1 cellular context compared by ENCODE assay signal in the genomic region with DNA sequence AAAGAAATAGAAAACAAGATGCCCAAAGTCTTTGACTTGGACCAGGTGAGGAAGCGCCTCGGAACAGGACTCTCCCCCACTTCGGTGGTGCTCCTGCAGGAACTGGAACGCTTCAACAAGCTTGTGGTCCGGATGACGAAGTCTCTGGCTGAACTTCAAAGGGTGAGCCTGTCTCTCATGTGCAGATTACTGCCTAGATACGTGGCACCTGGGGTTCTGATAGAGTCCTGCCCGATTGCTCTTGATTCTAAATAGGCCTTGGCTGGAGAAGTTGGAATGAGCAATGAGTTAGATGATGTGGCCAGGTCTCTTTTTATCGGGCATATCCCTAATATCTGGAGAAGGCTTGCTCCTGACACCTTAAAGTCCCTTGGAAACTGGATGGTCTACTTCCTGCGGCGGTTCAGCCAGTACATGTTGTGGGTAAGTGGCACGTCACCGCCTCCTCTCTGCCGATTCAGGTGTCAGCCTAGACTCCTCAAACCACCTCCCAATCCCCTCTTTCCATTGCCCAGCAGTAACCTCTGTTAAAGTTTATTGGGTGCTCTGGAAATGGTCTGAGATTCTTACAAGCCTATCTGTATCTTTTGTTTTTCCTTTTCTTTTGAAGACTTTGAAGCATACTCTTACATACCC.
TF ChIP-seq lines count a peak whose summit lies in the region.

No MANE protein-coding gene starts in this region.

TF ChIP-seq in K562, 482 proteins besides CTCF, POLR2A, EP300 and RAD21:
- TF ChIP-seq ZNF282 (CRISPR knock-in tag; IDR thresholded peaks at IDR 0.05) (no peak), NCOR1 (IDR thresholded peaks at IDR 0.05) (no peak), RFX5 (IDR thresholded peaks at IDR 0.05; ENCODE audit: low read depth, low read length) (no peak), KDM5B (IDR thresholded peaks at IDR 0.05; ENCODE audit: insufficient replicate concordance, low read depth, low read length) (no peak), GATAD2B (IDR thresholded peaks at IDR 0.05; ENCODE audit: borderline replicate concordance) (no peak), ZNF431 (CRISPR knock-in tag; IDR thresholded peaks at IDR 0.05) (no peak), OTX1 (CRISPR knock-in tag; IDR thresholded peaks at IDR 0.05) (no peak), SMARCB1 (IDR thresholded peaks at IDR 0.05; ENCODE audit: insufficient read length, low read depth) (no peak), ATF1 (CRISPR knock-in tag; IDR thresholded peaks at IDR 0.05) (no peak), ATF1 (tag; IDR thresholded peaks at IDR 0.05) (no peak), C11orf30 (IDR thresholded peaks at IDR 0.05; ENCODE audit: low read depth) (no peak), RFX1 (IDR thresholded peaks at IDR 0.05) (no peak), PHF21A (IDR thresholded peaks at IDR 0.05; ENCODE audit: borderline replicate concordance, low read depth) (no peak), CC2D1A (IDR thresholded peaks at IDR 0.05) (no peak), SRSF3 (IDR thresholded peaks at IDR 0.05; ENCODE audit: insufficient read depth, low read length) (no peak), RBM39 (optimal IDR thresholded peaks at IDR 0.05; ENCODE audit: low read depth, low read length) (no peak)
- TF ChIP-seq, protein P1, sequence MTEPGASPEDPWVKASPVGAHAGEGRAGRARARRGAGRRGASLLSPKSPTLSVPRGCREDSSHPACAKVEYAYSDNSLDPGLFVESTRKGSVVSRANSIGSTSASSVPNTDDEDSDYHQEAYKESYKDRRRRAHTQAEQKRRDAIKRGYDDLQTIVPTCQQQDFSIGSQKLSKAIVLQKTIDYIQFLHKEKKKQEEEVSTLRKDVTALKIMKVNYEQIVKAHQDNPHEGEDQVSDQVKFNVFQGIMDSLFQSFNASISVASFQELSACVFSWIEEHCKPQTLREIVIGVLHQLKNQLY (CRISPR knock-in tag; conservative IDR thresholded peaks at IDR 0.05): no peak
- TF ChIP-seq, protein P2, sequence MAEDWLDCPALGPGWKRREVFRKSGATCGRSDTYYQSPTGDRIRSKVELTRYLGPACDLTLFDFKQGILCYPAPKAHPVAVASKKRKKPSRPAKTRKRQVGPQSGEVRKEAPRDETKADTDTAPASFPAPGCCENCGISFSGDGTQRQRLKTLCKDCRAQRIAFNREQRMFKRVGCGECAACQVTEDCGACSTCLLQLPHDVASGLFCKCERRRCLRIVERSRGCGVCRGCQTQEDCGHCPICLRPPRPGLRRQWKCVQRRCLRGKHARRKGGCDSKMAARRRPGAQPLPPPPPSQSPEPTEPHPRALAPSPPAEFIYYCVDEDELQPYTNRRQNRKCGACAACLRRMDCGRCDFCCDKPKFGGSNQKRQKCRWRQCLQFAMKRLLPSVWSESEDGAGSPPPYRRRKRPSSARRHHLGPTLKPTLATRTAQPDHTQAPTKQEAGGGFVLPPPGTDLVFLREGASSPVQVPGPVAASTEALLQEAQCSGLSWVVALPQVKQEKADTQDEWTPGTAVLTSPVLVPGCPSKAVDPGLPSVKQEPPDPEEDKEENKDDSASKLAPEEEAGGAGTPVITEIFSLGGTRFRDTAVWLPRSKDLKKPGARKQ (CRISPR knock-in tag; IDR thresholded peaks at IDR 0.05): no peak
- TF ChIP-seq, protein P3, sequence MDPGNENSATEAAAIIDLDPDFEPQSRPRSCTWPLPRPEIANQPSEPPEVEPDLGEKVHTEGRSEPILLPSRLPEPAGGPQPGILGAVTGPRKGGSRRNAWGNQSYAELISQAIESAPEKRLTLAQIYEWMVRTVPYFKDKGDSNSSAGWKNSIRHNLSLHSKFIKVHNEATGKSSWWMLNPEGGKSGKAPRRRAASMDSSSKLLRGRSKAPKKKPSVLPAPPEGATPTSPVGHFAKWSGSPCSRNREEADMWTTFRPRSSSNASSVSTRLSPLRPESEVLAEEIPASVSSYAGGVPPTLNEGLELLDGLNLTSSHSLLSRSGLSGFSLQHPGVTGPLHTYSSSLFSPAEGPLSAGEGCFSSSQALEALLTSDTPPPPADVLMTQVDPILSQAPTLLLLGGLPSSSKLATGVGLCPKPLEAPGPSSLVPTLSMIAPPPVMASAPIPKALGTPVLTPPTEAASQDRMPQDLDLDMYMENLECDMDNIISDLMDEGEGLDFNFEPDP (CRISPR knock-in tag; IDR thresholded peaks at IDR 0.05): no peak
- TF ChIP-seq, protein P4, sequence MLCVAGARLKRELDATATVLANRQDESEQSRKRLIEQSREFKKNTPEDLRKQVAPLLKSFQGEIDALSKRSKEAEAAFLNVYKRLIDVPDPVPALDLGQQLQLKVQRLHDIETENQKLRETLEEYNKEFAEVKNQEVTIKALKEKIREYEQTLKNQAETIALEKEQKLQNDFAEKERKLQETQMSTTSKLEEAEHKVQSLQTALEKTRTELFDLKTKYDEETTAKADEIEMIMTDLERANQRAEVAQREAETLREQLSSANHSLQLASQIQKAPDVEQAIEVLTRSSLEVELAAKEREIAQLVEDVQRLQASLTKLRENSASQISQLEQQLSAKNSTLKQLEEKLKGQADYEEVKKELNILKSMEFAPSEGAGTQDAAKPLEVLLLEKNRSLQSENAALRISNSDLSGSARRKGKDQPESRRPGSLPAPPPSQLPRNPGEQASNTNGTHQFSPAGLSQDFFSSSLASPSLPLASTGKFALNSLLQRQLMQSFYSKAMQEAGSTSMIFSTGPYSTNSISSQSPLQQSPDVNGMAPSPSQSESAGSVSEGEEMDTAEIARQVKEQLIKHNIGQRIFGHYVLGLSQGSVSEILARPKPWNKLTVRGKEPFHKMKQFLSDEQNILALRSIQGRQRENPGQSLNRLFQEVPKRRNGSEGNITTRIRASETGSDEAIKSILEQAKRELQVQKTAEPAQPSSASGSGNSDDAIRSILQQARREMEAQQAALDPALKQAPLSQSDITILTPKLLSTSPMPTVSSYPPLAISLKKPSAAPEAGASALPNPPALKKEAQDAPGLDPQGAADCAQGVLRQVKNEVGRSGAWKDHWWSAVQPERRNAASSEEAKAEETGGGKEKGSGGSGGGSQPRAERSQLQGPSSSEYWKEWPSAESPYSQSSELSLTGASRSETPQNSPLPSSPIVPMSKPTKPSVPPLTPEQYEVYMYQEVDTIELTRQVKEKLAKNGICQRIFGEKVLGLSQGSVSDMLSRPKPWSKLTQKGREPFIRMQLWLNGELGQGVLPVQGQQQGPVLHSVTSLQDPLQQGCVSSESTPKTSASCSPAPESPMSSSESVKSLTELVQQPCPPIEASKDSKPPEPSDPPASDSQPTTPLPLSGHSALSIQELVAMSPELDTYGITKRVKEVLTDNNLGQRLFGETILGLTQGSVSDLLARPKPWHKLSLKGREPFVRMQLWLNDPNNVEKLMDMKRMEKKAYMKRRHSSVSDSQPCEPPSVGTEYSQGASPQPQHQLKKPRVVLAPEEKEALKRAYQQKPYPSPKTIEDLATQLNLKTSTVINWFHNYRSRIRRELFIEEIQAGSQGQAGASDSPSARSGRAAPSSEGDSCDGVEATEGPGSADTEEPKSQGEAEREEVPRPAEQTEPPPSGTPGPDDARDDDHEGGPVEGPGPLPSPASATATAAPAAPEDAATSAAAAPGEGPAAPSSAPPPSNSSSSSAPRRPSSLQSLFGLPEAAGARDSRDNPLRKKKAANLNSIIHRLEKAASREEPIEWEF (CRISPR knock-in tag; IDR thresholded peaks at IDR 0.05): no peak
